Comparison of ENCODE assay signal across 26 cellular contexts in the genomic region with DNA sequence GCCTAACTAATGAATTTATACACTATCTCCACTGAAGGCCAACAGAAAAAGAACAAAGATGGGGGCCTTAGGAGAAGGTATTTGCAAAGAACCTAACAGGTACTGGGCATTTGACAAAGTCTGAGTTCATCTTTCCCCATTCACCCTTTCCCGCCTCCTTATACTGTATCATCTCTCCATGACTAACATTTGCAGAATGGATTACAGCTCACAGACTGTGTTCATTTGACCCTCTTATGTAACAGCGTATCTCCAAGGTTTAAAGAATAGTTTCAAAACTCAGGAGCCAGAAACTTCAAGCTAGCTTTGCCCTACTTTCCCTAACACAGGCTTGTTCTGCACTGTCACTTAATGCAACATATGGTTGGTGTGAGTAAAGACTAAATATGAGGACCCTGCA.
DNase-seq lines count a peak whose midpoint lies in the region; ATAC-seq, FAIRE-seq and TF ChIP-seq lines count a peak whose summit lies in the region.
"Had no signal": no experiment of that assay in that cellular context is flagged by ENCODE, and none has a peak within 500 bp of the region (broad histone marks: within the 10 kb centered on the region; RNA-seq: fewer than 3 reads in every experiment).

No MANE protein-coding gene starts in this region.

- no peak for TF ChIP-seq CTCF in bronchial epithelial cell (IDR thresholded peaks at IDR 0.05; ENCODE audit: insufficient read depth, low read length, severe bottlenecking)
- TF ChIP-seq CTCF in fibroblast of the aortic adventitia (IDR thresholded peaks at IDR 0.05; ENCODE audit: insufficient read depth, low read length), result no peak
- no peak for TF ChIP-seq CTCF in lower lobe of right lung (IDR thresholded peaks at IDR 0.05)

- no peaks in the 10 kb centered on the region for H3K4me1 Mint-ChIP-seq in activated CD4-positive, alpha-beta T cell treated with anti-CD3 and anti-CD28 coated beads, Interleukin-2, amount 10 ng/mL, durations not matched to agents 7 days and 5 days
- H3K4me1 Mint-ChIP-seq: B cell had no signal

- no peak for ATAC-seq in activated naive CD4-positive, alpha-beta T cell treated with anti-CD3 and anti-CD28 coated beads, Interleukin-2, amount 50 U/mL, for 72 hours
- ATAC-seq in lower lobe of right lung, result no peak
- ATAC-seq: A549, Panc1 had no signal

- FAIRE-seq in bronchial epithelial cell (lab: Jason Lieb, UNC), result no peak
- FAIRE-seq: A549, GM18507, H54 had no signal

- no peaks in the 10 kb centered on the region for H3K36me3 ChIP-seq in bronchial epithelial cell (ENCODE audit: control insufficient read depth, insufficient read depth, low read length)
- H3K36me3 ChIP-seq in lower lobe of right lung, result no peaks in the 10 kb centered on the region

- intact Hi-C loops in lower lobe of right lung (cut with DNase I), result no loop called here

- no peaks in the 10 kb centered on the region for H3K27me3 ChIP-seq in bronchial epithelial cell (ENCODE audit: control insufficient read depth, insufficient read depth, low read length)
- no peaks in the 10 kb centered on the region for H3K27me3 ChIP-seq in lower lobe of right lung (ENCODE audit: low read depth)

- POLR2A ChIA-PET in activated CD4-positive, alpha-beta T cell treated with anti-CD3 and anti-CD28 coated beads, Interleukin-2, amount 10 ng/mL, durations not matched to agents 7 days and 5 days (lab: Charles Lee), result no interaction called here

- H3K9me3 ChIP-seq in lower lobe of right lung, result no peaks in the 10 kb centered on the region

- H3K9me3 Mint-ChIP-seq in activated CD4-positive, alpha-beta T cell treated with anti-CD3 and anti-CD28 coated beads, Interleukin-2, amount 10 ng/mL, durations not matched to agents 7 days and 5 days, result peaks cover 3% of the 10 kb centered on the region
- no peaks in the 10 kb centered on the region for H3K9me3 Mint-ChIP-seq in activated naive CD4-positive, alpha-beta T cell treated with anti-CD3 and anti-CD28 coated beads, Interleukin-2, amount 50 U/mL, for 72 hours

- H3K4me1 ChIP-seq in lower lobe of right lung, result no peaks in the 10 kb centered on the region
- H3K4me1 ChIP-seq: A549 had no signal

- no peak overlapping the region for H3K27ac ChIP-seq in lower lobe of right lung
- H3K27ac ChIP-seq: A549, C4-2B, HL-60, RWPE1 had no signal

- CTCF ChIA-PET in activated CD4-positive, alpha-beta T cell treated with anti-CD3 and anti-CD28 coated beads, Interleukin-2, amount 10 ng/mL, durations not matched to agents 7 days and 5 days (lab: Charles Lee), result no interaction called here

- H3K36me3 Mint-ChIP-seq in activated CD4-positive, alpha-beta T cell treated with anti-CD3 and anti-CD28 coated beads, Interleukin-2, amount 10 ng/mL, durations not matched to agents 7 days and 5 days (ENCODE audit: low read depth), result no peaks in the 10 kb centered on the region
- no peaks in the 10 kb centered on the region for H3K36me3 Mint-ChIP-seq in activated naive CD4-positive, alpha-beta T cell treated with anti-CD3 and anti-CD28 coated beads, Interleukin-2, amount 50 U/mL, for 72 hours

- DNase-seq in GM03348 (ENCODE audit: low spot score), result peak; percentile 29
- peak; percentile 24 for DNase-seq in bronchial epithelial cell (ENCODE audit: low read depth)
- DNase-seq in fibroblast of the aortic adventitia (ENCODE audit: low read depth), result peak; percentile 40
- DNase-seq in NK-92 (lab: John Stamatoyannopoulos, UW; ENCODE audit: unreplicated experiment), result no peak
- DNase-seq in activated CD4-positive, alpha-beta T cell treated with anti-CD3 and anti-CD28 coated beads, Interleukin-2, amount 10 ng/mL, durations not matched to agents 7 days and 5 days, result no peak
- no peak for DNase-seq in activated naive CD4-positive, alpha-beta T cell treated with anti-CD3 and anti-CD28 coated beads, Interleukin-2, amount 50 U/mL, for 72 hours (ENCODE audit: low spot score in 2 of 2)
- DNase-seq in lower lobe of right lung, result no peak
- DNase-seq: Calu3, DMS153, DND-41, NCI-H1048, NCI-H1417, NCI-H1694, NCI-H2029 treated with DMSO at 0.1 percent for 48 hours, NCI-H2227 treated with DMSO at 0.1 percent for 48 hours, NCI-H510A, NCI-H69, SHP77 treated with DMSO at 0.1 percent for 48 hours had no signal

- H3K27me3 Mint-ChIP-seq in activated CD4-positive, alpha-beta T cell treated with anti-CD3 and anti-CD28 coated beads, Interleukin-2, amount 10 ng/mL, durations not matched to agents 7 days and 5 days, result peaks cover 11% of the 10 kb centered on the region

- no peak overlapping the region for H3K27ac Mint-ChIP-seq in activated CD4-positive, alpha-beta T cell treated with anti-CD3 and anti-CD28 coated beads, Interleukin-2, amount 10 ng/mL, durations not matched to agents 7 days and 5 days
- H3K27ac Mint-ChIP-seq in activated naive CD4-positive, alpha-beta T cell treated with anti-CD3 and anti-CD28 coated beads, Interleukin-2, amount 50 U/mL, for 72 hours, result no peak overlapping the region
- H3K27ac Mint-ChIP-seq: B cell had no signal

- H3K4me3 ChIP-seq in bronchial epithelial cell (ENCODE audit: low read depth, low read length), result no peak overlapping the region
- H3K4me3 ChIP-seq in fibroblast of the aortic adventitia (ENCODE audit: low read depth, low read length), result no peak overlapping the region
- no peak overlapping the region for H3K4me3 ChIP-seq in lower lobe of right lung
- H3K4me3 ChIP-seq: A549 had no signal

- H3K4me3 Mint-ChIP-seq in activated CD4-positive, alpha-beta T cell treated with anti-CD3 and anti-CD28 coated beads, Interleukin-2, amount 10 ng/mL, durations not matched to agents 7 days and 5 days, result no peak overlapping the region
- H3K4me3 Mint-ChIP-seq: B cell had no signal

Comparison
In these comparisons a context has a peak if more than half of its experiments do, and no peak if none do; other contexts are left out.
1. DNase-seq: peak in GM03348 (single experiment), bronchial epithelial cell (single experiment) and fibroblast of the aortic adventitia (single experiment); none in NK-92 (single experiment), activated CD4-positive, alpha-beta T cell treated with anti-CD3 and anti-CD28 coated beads, Interleukin-2, amount 10 ng/mL, durations not matched to agents 7 days and 5 days (single experiment), activated naive CD4-positive, alpha-beta T cell treated with anti-CD3 and anti-CD28 coated beads, Interleukin-2, amount 50 U/mL, for 72 hours (0 of 2) and lower lobe of right lung (single experiment).